ENCODE assay signal across 11 cellular contexts in genomic region chr2:221502270-221502973, GRCh38.
A peak's percentile ranks its signal among the peaks of the same experiment; 100 is the strongest.
DNase-seq lines count a peak whose midpoint lies in the region; ATAC-seq and TF ChIP-seq lines count a peak whose summit lies in the region.
"Had no signal": no experiment of that assay in that cellular context is flagged by ENCODE, and none has a peak within 500 bp of the region (broad histone marks: within the 10 kb centered on the region; RNA-seq: fewer than 3 reads in every experiment).

No MANE protein-coding gene starts in this region.

- DNase-seq in DMS79 (lab: John Stamatoyannopoulos, UW) (peak; percentile 15), LHCN-M2 (ENCODE audit: low read depth) (peak; percentile 74), epithelial cell of esophagus (ENCODE audit: low read depth) (peak; percentile 76), mesendoderm (no peak), iPS-NIHi11 (ENCODE audit: low spot score) (no peak), Right ventricle myocardium superior (no peak)
- DNase-seq: NCI-H510A, T-cell, tibial artery had no signal

- no peak overlapping the region for H3K9ac ChIP-seq in parathyroid adenoma
- H3K9ac ChIP-seq in mesendoderm (ENCODE audit: low read length): no peak overlapping the region

- H3K27ac ChIP-seq in parathyroid adenoma (no peak overlapping the region), mesendoderm (ENCODE audit: low read depth, low read length) (no peak overlapping the region)
- H3K27ac ChIP-seq: tibial artery had no signal

- H3K4me3 ChIP-seq in epithelial cell of esophagus (ENCODE audit: low read length) (no peak overlapping the region), parathyroid adenoma (ENCODE audit: low read depth, low read length) (no peak overlapping the region), mesendoderm (ENCODE audit: low read length) (no peak overlapping the region)
- H3K4me3 ChIP-seq: tibial artery had no signal

- no peak overlapping the region for H3K23ac ChIP-seq in mesendoderm (ENCODE audit: low read length)

- no peak overlapping the region for H2BK120ac ChIP-seq in mesendoderm (ENCODE audit: low read depth, low read length)

- peak overlapping the region; percentile 47 for H2AFZ ChIP-seq in parathyroid adenoma

- H4K5ac ChIP-seq in mesendoderm (ENCODE audit: low read length): no peak overlapping the region

- H3K18ac ChIP-seq in mesendoderm (ENCODE audit: low read length): no peak overlapping the region

- peaks cover 2% of the 10 kb centered on the region for H3K4me1 ChIP-seq in parathyroid adenoma
- peaks cover 2% of the 10 kb centered on the region for H3K4me1 ChIP-seq in mesendoderm (ENCODE audit: control insufficient read depth, low read depth, low read length)

- no peak for TF ChIP-seq CTCF in epithelial cell of esophagus (IDR thresholded peaks at IDR 0.05; ENCODE audit: insufficient read depth, low read depth, low read length, missing control alignments)
- no peak for TF ChIP-seq CTCF in parathyroid adenoma (IDR thresholded peaks at IDR 0.05)

- H3K79me2 ChIP-seq in parathyroid adenoma: no peaks in the 10 kb centered on the region
- H3K79me2 ChIP-seq in mesendoderm (ENCODE audit: control insufficient read depth, insufficient read depth, low read length): no peaks in the 10 kb centered on the region

- no peak overlapping the region for H4K8ac ChIP-seq in mesendoderm (ENCODE audit: low read depth, low read length)

- no peaks in the 10 kb centered on the region for H3K9me3 ChIP-seq in parathyroid adenoma (ENCODE audit: control insufficient read depth, low read length)
- H3K9me3 ChIP-seq: tibial artery had no signal

- H3K27me3 ChIP-seq in parathyroid adenoma (ENCODE audit: control insufficient read depth, insufficient read depth, low read length) (no peaks in the 10 kb centered on the region), mesendoderm (ENCODE audit: insufficient read depth, low read length, poor library complexity) (no peaks in the 10 kb centered on the region)
- H3K27me3 ChIP-seq: tibial artery had no signal

- ATAC-seq in Right ventricle myocardium superior (ENCODE audit: poor library complexity) (no peak), GM18870 (IDR thresholded peaks at IDR 0.05; ENCODE audit: unreplicated experiment) (no peak)
- ATAC-seq: T-cell had no signal

- H2BK5ac ChIP-seq in mesendoderm (ENCODE audit: low read length): no peak overlapping the region

- H2BK15ac ChIP-seq in mesendoderm (replicated peaks; ENCODE audit: low read depth): no peak overlapping the region

- no peak overlapping the region for H3K4ac ChIP-seq in mesendoderm (ENCODE audit: low read depth, low read length)

- H3K79me1 ChIP-seq in mesendoderm (ENCODE audit: low read length): no peaks in the 10 kb centered on the region

- WGBS in mesendoderm (ENCODE audit: extremely low coverage, insufficient coverage, low lambda C conversion rate): no CpG with 5 or more reads among the region's 8 CpGs

- no peaks in the 10 kb centered on the region for H3K36me3 ChIP-seq in parathyroid adenoma (ENCODE audit: control insufficient read depth, insufficient read depth, low read length)
- no peaks in the 10 kb centered on the region for H3K36me3 ChIP-seq in mesendoderm (ENCODE audit: control insufficient read depth, insufficient read depth, low read length)
- H3K36me3 ChIP-seq: tibial artery had no signal

- H3K56ac ChIP-seq in mesendoderm (ENCODE audit: low read length): no peak overlapping the region

- H3K4me2 ChIP-seq in parathyroid adenoma (ENCODE audit: low read length) (peak overlapping the region; percentile 21), mesendoderm (ENCODE audit: low read length) (no peak overlapping the region)

- no peak overlapping the region for H2AK5ac ChIP-seq in mesendoderm (ENCODE audit: low read length)

- intact Hi-C loops in Right ventricle myocardium superior (cut with DNase I): no loop called here

Comparison
In these comparisons a context has a peak if more than half of its experiments do, and no peak if none do; other contexts are left out.
1. DNase-seq: peak in DMS79 (single experiment), LHCN-M2 (single experiment) and epithelial cell of esophagus (single experiment); none in mesendoderm (single experiment), iPS-NIHi11 (single experiment) and Right ventricle myocardium superior (single experiment).